8 cellular contexts compared by ENCODE assay signal in genomic region chr15:50860824-50861223, GRCh38.
"Had no signal": no experiment of that assay in that cellular context is flagged by ENCODE, and none has a peak within 500 bp of the region (broad histone marks: within the 10 kb centered on the region; RNA-seq: fewer than 3 reads in every experiment).

No MANE protein-coding gene starts in this region.

- DNase-seq: GDM1, GF-D8 had no signal

- ATAC-seq: GM12878 had no signal

- H3K4me3 ChIP-seq: GM12878 had no signal

- FAIRE-seq: G401.6, GM12878, GM12891, GM12892, GM18507, GM19239 had no signal
